In genomic region chr17:18257268-18257681, GRCh38 we compare ENCODE assay signal across 8 cellular contexts. TPM values are rescaled to one million over a fixed set of nuclear protein-coding genes. Genes with fewer than 3 reads are reported as not detected.
DNase-seq lines count a peak whose midpoint lies in the region; ATAC-seq and TF ChIP-seq lines count a peak whose summit lies in the region.

No MANE protein-coding gene starts in this region.

- peak overlapping the region; percentile 94 to 98 (median 97) for H3K27ac ChIP-seq in stomach

- peak overlapping the region; percentile 60 to 82 for H3K27ac Mint-ChIP-seq in activated naive CD4-positive, alpha-beta T cell treated with anti-CD3 and anti-CD28 coated beads, Interleukin-2, amount 50 U/mL, for 72 hours

- DNase-seq in SIG-M5 treated with dmso at 0.1 percent for 504 hours (lab: John Stamatoyannopoulos, UW; ENCODE audit: unreplicated experiment) (peak; percentile 2), SIG-M5 (lab: John Stamatoyannopoulos, UW) (no peak), iPS-NIHi11 (ENCODE audit: low spot score) (peak; percentile 53), stomach (peak; percentile 46), NCI-H510A treated with DMSO at 0.1 percent for 48 hours (lab: John Stamatoyannopoulos, UW) (no peak)
- DNase-seq in activated naive CD4-positive, alpha-beta T cell treated with anti-CD3 and anti-CD28 coated beads, Interleukin-2, amount 50 U/mL, for 72 hours (ENCODE audit: low spot score in 2 of 2), result peak; percentile 26 to 68

- H3K27me3 ChIP-seq in stomach, result no peaks in the 10 kb centered on the region

- no peaks in the 10 kb centered on the region for H3K9me3 Mint-ChIP-seq in activated naive CD4-positive, alpha-beta T cell treated with anti-CD3 and anti-CD28 coated beads, Interleukin-2, amount 50 U/mL, for 72 hours

- intact Hi-C loops in stomach (cut with DNase I; ENCODE audit: low total_unique reads), result no loop called here

- peak overlapping the region; percentile 79 to 99 (median 80) for H3K4me3 ChIP-seq in stomach

- 16 to 24% (median 20%) methylated on average over 12 of the region's 12 CpGs for WGBS in stomach, 5 donors

- ATAC-seq in activated naive CD4-positive, alpha-beta T cell treated with anti-CD3 and anti-CD28 coated beads, Interleukin-2, amount 50 U/mL, for 72 hours, result peak in 1 of 2 donors; percentile 11
- no peak for ATAC-seq in HG03045 (IDR thresholded peaks at IDR 0.05; ENCODE audit: unreplicated experiment)
- no peak for ATAC-seq in GM18909 (IDR thresholded peaks at IDR 0.05; ENCODE audit: poor library complexity, unreplicated experiment)

- no peaks in the 10 kb centered on the region for H3K9me3 ChIP-seq in stomach

- TF ChIP-seq POLR2A in stomach (IDR thresholded peaks at IDR 0.05), result no peak

- H3K4me1 ChIP-seq in stomach, result peaks cover 34 to 54% (median 50%) of the 10 kb centered on the region in 4 donors

- TF ChIP-seq EP300 in stomach (IDR thresholded peaks at IDR 0.05), result no peak

- H3K36me3 Mint-ChIP-seq in activated naive CD4-positive, alpha-beta T cell treated with anti-CD3 and anti-CD28 coated beads, Interleukin-2, amount 50 U/mL, for 72 hours, result peaks cover 4% of the 10 kb centered on the region in 2 donors

- H3K36me3 ChIP-seq in stomach, result peaks cover 28 to 46% (median 43%) of the 10 kb centered on the region in 4 donors

- TF ChIP-seq CTCF in stomach (IDR thresholded peaks at IDR 0.05), result no peak

RNA-seq across cellular contexts. Expression of gene FLII, which starts 1.3 kb away (rescaled TPM):
- total RNA-seq in activated naive CD4-positive, alpha-beta T cell treated with anti-CD3 and anti-CD28 coated beads, Interleukin-2, amount 50 U/mL, for 72 hours, result 100 to 1,000 TPM; 267 to 273 TPM
- 100 to 1,000 TPM; 107 to 677 (median 423) TPM for total RNA-seq in stomach
- polyA plus RNA-seq in stomach, result 100 to 1,000 TPM; 114 to 237 (median 157) TPM

RNA-seq across cellular contexts. Expression of gene MIEF2, which starts 3.2 kb away (rescaled TPM):
- 10 to 100 TPM in 1 of 2 donors, 1 to 10 TPM in 1; 7.4 to 15.5 TPM for total RNA-seq in activated naive CD4-positive, alpha-beta T cell treated with anti-CD3 and anti-CD28 coated beads, Interleukin-2, amount 50 U/mL, for 72 hours
- total RNA-seq in stomach, result 100 to 1,000 TPM in 1 of 5 donors, 10 to 100 TPM in 3, 1 to 10 TPM in 1; 5.2 to 254 (median 12.5) TPM
- 1 to 10 TPM; 2.1 to 7.5 (median 2.9) TPM for polyA plus RNA-seq in stomach

RNA-seq across cellular contexts. Expression of gene LLGL1, which starts 31.8 kb away (rescaled TPM):
- 10 to 100 TPM; 14.5 to 15.0 TPM for total RNA-seq in activated naive CD4-positive, alpha-beta T cell treated with anti-CD3 and anti-CD28 coated beads, Interleukin-2, amount 50 U/mL, for 72 hours
- 10 to 100 TPM in 4 of 5 donors, 1 to 10 TPM in 1; 5.8 to 19.7 (median 10.5) TPM for total RNA-seq in stomach
- polyA plus RNA-seq in stomach, result 1 to 10 TPM; 5.2 to 9.0 (median 5.5) TPM

RNA-seq across cellular contexts. Expression of gene TOP3A, which starts 57.5 kb away (rescaled TPM):
- total RNA-seq in activated naive CD4-positive, alpha-beta T cell treated with anti-CD3 and anti-CD28 coated beads, Interleukin-2, amount 50 U/mL, for 72 hours, result 10 to 100 TPM; 78.3 to 97.4 TPM
- 100 to 1,000 TPM in 1 of 5 donors, 10 to 100 TPM in 4; 21.9 to 311 (median 30.5) TPM for total RNA-seq in stomach
- 10 to 100 TPM in 1 of 3 donors, 1 to 10 TPM in 2; 7.6 to 12.7 (median 9.0) TPM for polyA plus RNA-seq in stomach

RNA-seq across cellular contexts. Expression of gene SMCR8, which starts 57.8 kb away (rescaled TPM):
- total RNA-seq in activated naive CD4-positive, alpha-beta T cell treated with anti-CD3 and anti-CD28 coated beads, Interleukin-2, amount 50 U/mL, for 72 hours, result 10 to 100 TPM; 18.8 to 23.5 TPM
- 10 to 100 TPM in 3 of 5 donors, 1 to 10 TPM in 2; 5.8 to 17.9 (median 13.0) TPM for total RNA-seq in stomach
- polyA plus RNA-seq in stomach, result 1 to 10 TPM; 2.4 to 4.0 (median 3.2) TPM

Comparison
In these comparisons a context has a peak if more than half of its experiments do, and no peak if none do; other contexts are left out.
1. DNase-seq: peak in SIG-M5 treated with dmso at 0.1 percent for 504 hours (single experiment), activated naive CD4-positive, alpha-beta T cell treated with anti-CD3 and anti-CD28 coated beads, Interleukin-2, amount 50 U/mL, for 72 hours (2 of 2), iPS-NIHi11 (single experiment) and stomach (single experiment); none in SIG-M5 (single experiment) and NCI-H510A treated with DMSO at 0.1 percent for 48 hours (single experiment).